Comparison of ENCODE assay signal across 9 cellular contexts in the genomic region with DNA sequence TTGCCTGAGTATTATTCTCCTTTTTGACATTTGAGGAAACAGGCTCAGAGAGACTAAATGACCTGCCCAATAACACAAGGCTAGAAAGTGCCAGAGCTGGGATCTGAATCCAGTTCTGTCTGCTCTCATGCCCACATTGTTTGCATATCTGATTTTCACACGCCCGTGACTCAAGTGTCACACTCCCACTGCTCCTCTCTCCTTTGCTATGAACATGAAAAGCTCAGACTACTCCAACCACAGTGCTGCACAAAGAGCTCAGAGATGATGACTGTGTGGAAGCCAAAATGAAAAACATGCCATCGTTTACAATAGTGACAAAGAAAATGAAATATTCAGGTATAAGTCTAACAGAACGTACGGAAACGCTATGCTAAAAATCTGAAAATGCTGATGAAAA.
DNase-seq lines count a peak whose midpoint lies in the region; ATAC-seq, FAIRE-seq and TF ChIP-seq lines count a peak whose summit lies in the region.
"Had no signal": no experiment of that assay in that cellular context is flagged by ENCODE, and none has a peak within 500 bp of the region (broad histone marks: within the 10 kb centered on the region; RNA-seq: fewer than 3 reads in every experiment).

No MANE protein-coding gene starts in this region.

- H3K27ac ChIP-seq in tibial artery = no peak overlapping the region

- H3K27me3 ChIP-seq in bronchial epithelial cell (ENCODE audit: control insufficient read depth, insufficient read depth, low read length) = no peaks in the 10 kb centered on the region
- H3K27me3 ChIP-seq in tibial artery = no peaks in the 10 kb centered on the region

- H3K4me1 ChIP-seq in tibial artery = peaks cover 0 to 13% (median 6%) of the 10 kb centered on the region in 4 donors

- no peaks in the 10 kb centered on the region for H3K36me3 ChIP-seq in bronchial epithelial cell (ENCODE audit: control insufficient read depth, insufficient read depth, low read length)
- H3K36me3 ChIP-seq in tibial artery = peaks cover 0 to 10% (median 9%) of the 10 kb centered on the region in 3 donors

- H3K9me3 ChIP-seq in tibial artery = no peaks in the 10 kb centered on the region

- DNase-seq in GM20000 (ENCODE audit: low spot score) (peak; percentile 26), SW480 (ENCODE audit: low spot score) (peak; percentile 7), bronchial epithelial cell (ENCODE audit: low read depth) (peak; percentile 80), GM03348 (ENCODE audit: low spot score) (no peak), NAMALWA (ENCODE audit: low spot score) (no peak), tibial artery (no peak)
- peak; percentile 25 to 52 for DNase-seq in stimulated activated CD4-positive, alpha-beta T cell treated with anti-CD3 and anti-CD28 coated beads, Interleukin-4, amount 100 ng/mL, for 4 hours
- DNase-seq: Kasumi-1 had no signal

- H3K4me3 ChIP-seq in bronchial epithelial cell (ENCODE audit: low read depth, low read length) (no peak overlapping the region), tibial artery (no peak overlapping the region)

- no peak for FAIRE-seq in bronchial epithelial cell (lab: Jason Lieb, UNC)

- ATAC-seq in GM18520 (IDR thresholded peaks at IDR 0.05; ENCODE audit: unreplicated experiment) = no peak

- intact Hi-C loops in tibial artery (cut with DNase I; ENCODE audit: low total_unique reads) = no loop called here

- no peak for TF ChIP-seq CTCF in GM20000 (IDR thresholded peaks at IDR 0.05; ENCODE audit: extremely low read depth, missing control alignments)
- no peak for TF ChIP-seq CTCF in bronchial epithelial cell (IDR thresholded peaks at IDR 0.05; ENCODE audit: insufficient read depth, low read length, severe bottlenecking)
- TF ChIP-seq CTCF in tibial artery (IDR thresholded peaks at IDR 0.05) = no peak

Comparison
In these comparisons a context has a peak if more than half of its experiments do, and no peak if none do; other contexts are left out.
1. DNase-seq: peak in GM20000 (single experiment), SW480 (single experiment), bronchial epithelial cell (single experiment) and stimulated activated CD4-positive, alpha-beta T cell treated with anti-CD3 and anti-CD28 coated beads, Interleukin-4, amount 100 ng/mL, for 4 hours (2 of 2); none in GM03348 (single experiment), NAMALWA (single experiment) and tibial artery (0 of 2).